ENCODE assay signal across 21 cellular contexts in genomic region chr4:65624651-65625050, GRCh38. TPM values are rescaled to one million over a fixed set of nuclear protein-coding genes. Genes with fewer than 3 reads are reported as not detected.
DNase-seq lines count a peak whose midpoint lies in the region; ATAC-seq, FAIRE-seq and TF ChIP-seq lines count a peak whose summit lies in the region.
"Had no signal": no experiment of that assay in that cellular context is flagged by ENCODE, and none has a peak within 500 bp of the region (broad histone marks: within the 10 kb centered on the region; RNA-seq: fewer than 3 reads in every experiment).

No MANE protein-coding gene starts in this region.

- no peaks in the 10 kb centered on the region for H3K9me3 ChIP-seq in endothelial cell of umbilical vein (replicated peaks; ENCODE audit: control insufficient read depth, insufficient read depth, low read length)
- H3K9me3 ChIP-seq in osteoblast (ENCODE audit: low read depth, low read length), result no peaks in the 10 kb centered on the region
- H3K9me3 ChIP-seq in BE2C, result no peaks in the 10 kb centered on the region
- H3K9me3 ChIP-seq: Peyer's patch, SJSA1 had no signal

- dilution Hi-C loops in endothelial cell of umbilical vein (cut with MboI; ENCODE audit: extremely low pct_ligation_motif_present, low sequenced_read_pairs), result no loop called here

- ATAC-seq in HG03469 (IDR thresholded peaks at IDR 0.05; ENCODE audit: unreplicated experiment) (no peak), GM18858 (IDR thresholded peaks at IDR 0.05; ENCODE audit: unreplicated experiment) (no peak), GM18519 (IDR thresholded peaks at IDR 0.05; ENCODE audit: low FRiP score, unreplicated experiment) (no peak)

- no peak for TF ChIP-seq POLR2A in endothelial cell of umbilical vein (IDR thresholded peaks at IDR 0.05; ENCODE audit: low read depth, low read length)

- H3K4me2 ChIP-seq in endothelial cell of umbilical vein (ENCODE audit: insufficient read depth, low read length), result no peak overlapping the region
- no peak overlapping the region for H3K4me2 ChIP-seq in osteoblast (ENCODE audit: insufficient read depth, low read length)
- H3K4me2 ChIP-seq: KMS-11 had no signal

- no TSS peak for BruUV-seq in endothelial cell of umbilical vein (replicated peaks; lab: Mats Ljungman, UMichigan)

- H4K20me1 ChIP-seq in endothelial cell of umbilical vein (replicated peaks; ENCODE audit: control insufficient read depth, extremely low read depth, insufficient read depth, low read length) (no peaks in the 10 kb centered on the region), osteoblast (ENCODE audit: insufficient read depth, low read length) (no peaks in the 10 kb centered on the region)

- intact Hi-C loops in endothelial cell of umbilical vein (cut with micrococcal nuclease), result no loop called here

- TF ChIP-seq CTCF in endothelial cell of umbilical vein (IDR thresholded peaks at IDR 0.05; ENCODE audit: extremely low read depth in 1 of 2, insufficient read depth in 1 of 2, low read depth in 1 of 2, low read length in 2 of 2) (no peak), osteoblast (IDR thresholded peaks at IDR 0.05; ENCODE audit: extremely low read depth, low read depth, low read length) (no peak), BE2C (IDR thresholded peaks at IDR 0.05; ENCODE audit: low read depth, low read length) (no peak)

- no peak for FAIRE-seq in endothelial cell of umbilical vein (lab: Jason Lieb, UNC)
- FAIRE-seq: GM12892 had no signal

- CTCF ChIA-PET in endothelial cell of umbilical vein (lab: Charles Lee), result interaction anchor here (0.9 to 1.3 kb wide), 2 partner anchors 11 to 99 kb away, joined by 3 to 5 read pairs; no protein-coding TSS in a partner anchor

- no peak overlapping the region for H3K4me3 ChIP-seq in ACC112 (ENCODE audit: low read depth, low read length)
- H3K4me3 ChIP-seq in endothelial cell of umbilical vein (replicated peaks in 1 of 3; ENCODE audit: insufficient read depth in 1 of 3, low read depth in 1 of 3, low read length in 3 of 3), result no peak overlapping the region
- no peak overlapping the region for H3K4me3 ChIP-seq in osteoblast (ENCODE audit: insufficient read depth, low read length)
- no peak overlapping the region for H3K4me3 ChIP-seq in BE2C (ENCODE audit: low read depth, low read length)
- H3K4me3 ChIP-seq: Peyer's patch, SJSA1 had no signal

- H3K27me3 ChIP-seq in ACC112 (ENCODE audit: insufficient read depth, low read length) (no peaks in the 10 kb centered on the region), endothelial cell of umbilical vein (ENCODE audit: control insufficient read depth in 2 of 2, insufficient read depth in 2 of 2, low read length in 2 of 2) (no peaks in the 10 kb centered on the region), osteoblast (ENCODE audit: insufficient read depth, low read length) (no peaks in the 10 kb centered on the region), BE2C (no peaks in the 10 kb centered on the region)
- H3K27me3 ChIP-seq: Peyer's patch, SJSA1 had no signal

- H3K4me1 ChIP-seq in ACC112 (ENCODE audit: control insufficient read depth, insufficient read depth, low read length, unreplicated experiment) (peaks cover 12% of the 10 kb centered on the region), endothelial cell of umbilical vein (ENCODE audit: control insufficient read depth, extremely low read depth, insufficient read depth, low read length) (peaks cover 6% of the 10 kb centered on the region), osteoblast (ENCODE audit: insufficient read depth, low read length) (no peaks in the 10 kb centered on the region), BE2C (no peaks in the 10 kb centered on the region)
- H3K4me1 ChIP-seq: Peyer's patch, SJSA1 had no signal

- H3K79me2 ChIP-seq in ACC112 (ENCODE audit: control insufficient read depth, insufficient read depth, low read length, unreplicated experiment) (no peaks in the 10 kb centered on the region), endothelial cell of umbilical vein (ENCODE audit: control insufficient read depth, insufficient read depth, low read length) (no peaks in the 10 kb centered on the region), osteoblast (ENCODE audit: insufficient read depth, low read length) (no peaks in the 10 kb centered on the region)

- H3K9me1 ChIP-seq in endothelial cell of umbilical vein (replicated peaks; ENCODE audit: control insufficient read depth, extremely low read depth, insufficient read depth, low read length), result no peaks in the 10 kb centered on the region

- DNase-seq in LHCN-M2 (ENCODE audit: low read depth), result peak; percentile 21
- no peak for DNase-seq in endothelial cell of umbilical vein (ENCODE audit: low read depth, low spot score)
- peak; percentile 34 for DNase-seq in osteoblast (ENCODE audit: insufficient read length, low spot score, missing footprints)
- DNase-seq in BE2C, result no peak
- DNase-seq: COR-L47, DMS153, H7, NCI-H1436, NCI-H2029, NCI-H2171 treated with DMSO at 0.1 percent for 48 hours, NCI-H446, Peyer's patch had no signal

- peak overlapping the region; percentile 82 for H2AFZ ChIP-seq in ACC112 (ENCODE audit: low read length, unreplicated experiment)
- peak overlapping the region; percentile 38 for H2AFZ ChIP-seq in endothelial cell of umbilical vein (ENCODE audit: low read depth, low read length)
- H2AFZ ChIP-seq in osteoblast (ENCODE audit: low read length), result no peak overlapping the region

- no peak overlapping the region for H3K9ac ChIP-seq in endothelial cell of umbilical vein (replicated peaks; ENCODE audit: extremely low read depth, insufficient read depth, low read length)
- H3K9ac ChIP-seq: KMS-11 had no signal

- POLR2A ChIA-PET in endothelial cell of umbilical vein (lab: Charles Lee), result no interaction called here

- no peaks in the 10 kb centered on the region for H3K36me3 ChIP-seq in ACC112 (ENCODE audit: insufficient read depth, low read length)
- H3K36me3 ChIP-seq in endothelial cell of umbilical vein (ENCODE audit: control insufficient read depth in 2 of 2, extremely low read depth in 1 of 2, insufficient read depth in 2 of 2, low read length in 2 of 2), result no peaks in the 10 kb centered on the region
- no peaks in the 10 kb centered on the region for H3K36me3 ChIP-seq in osteoblast (ENCODE audit: insufficient read depth, low read length)
- no peaks in the 10 kb centered on the region for H3K36me3 ChIP-seq in BE2C
- H3K36me3 ChIP-seq: Peyer's patch, SJSA1 had no signal

- H3K27ac ChIP-seq in ACC112 (ENCODE audit: low read depth, low read length), result peak overlapping the region; percentile 36
- no peak overlapping the region for H3K27ac ChIP-seq in endothelial cell of umbilical vein (ENCODE audit: insufficient read depth, low read depth, low read length)
- H3K27ac ChIP-seq in osteoblast (ENCODE audit: low read depth, low read length), result peak overlapping the region; percentile 62
- H3K27ac ChIP-seq: 22Rv1, KMS-11, Peyer's patch, SJSA1 had no signal

TF ChIP-seq in endothelial cell of umbilical vein, 7 proteins besides CTCF, POLR2A, EP300 and RAD21:
- TF ChIP-seq GATA2 (IDR thresholded peaks at IDR 0.05; ENCODE audit: insufficient read depth, insufficient read length, low read depth, low read length), result no peak
- no peak for TF ChIP-seq FOS (IDR thresholded peaks at IDR 0.05; ENCODE audit: borderline replicate concordance, insufficient read depth, low read length)
- TF ChIP-seq POLR2AphosphoS5 (IDR thresholded peaks at IDR 0.05; ENCODE audit: insufficient read depth, low read depth, low read length), result no peak

RNA-seq across cellular contexts. Expression of gene EPHA5, which starts 45.6 kb away (rescaled TPM):
- total RNA-seq in LHCN-M2 (2014; rRNA removed) (1.1 and 2.3 TPM in 2 replicates), endothelial cell of umbilical vein (0.31 and 1.3 TPM in 2 replicates), osteoblast (0.59 and 0.72 TPM in 2 replicates)
- polyA plus RNA-seq in LHCN-M2 (2012), result 1.4 TPM
- 0.25 and 0.39 TPM in 2 replicates for polyA plus RNA-seq in endothelial cell of umbilical vein
- 0.28 and 0.30 TPM in 2 replicates for polyA plus RNA-seq in endothelial cell of umbilical vein (2011; cell fraction: cytosol; rRNA removed)
- polyA plus RNA-seq in endothelial cell of umbilical vein (2011; cell fraction: nucleus; rRNA removed), result 0.76 and 1.0 TPM in 2 replicates
- polyA plus RNA-seq in endothelial cell of umbilical vein (2012), result 0.94 and 1.7 TPM in 2 replicates
- polyA minus RNA-seq in endothelial cell of umbilical vein, result 1.1 and 2.7 TPM in 2 replicates
- polyA minus RNA-seq in endothelial cell of umbilical vein (2011; cell fraction: cytosol; rRNA and poly(A)+ RNA removed), result not detected
- polyA minus RNA-seq in endothelial cell of umbilical vein (2011; cell fraction: nucleus; rRNA and poly(A)+ RNA removed), result 2.8 and 3.7 TPM in 2 replicates
- 0.76 TPM for polyA plus RNA-seq in BE2C (2012; ENCODE audit: insufficient read depth, insufficient read length, low read depth)
- total RNA-seq: HT-29 had no signal

Comparison
In these comparisons a context has a peak if more than half of its experiments do, and no peak if none do; other contexts are left out.
1. DNase-seq: peak in LHCN-M2 (single experiment) and osteoblast (single experiment); none in endothelial cell of umbilical vein (single experiment) and BE2C (single experiment).